In the genomic region with DNA sequence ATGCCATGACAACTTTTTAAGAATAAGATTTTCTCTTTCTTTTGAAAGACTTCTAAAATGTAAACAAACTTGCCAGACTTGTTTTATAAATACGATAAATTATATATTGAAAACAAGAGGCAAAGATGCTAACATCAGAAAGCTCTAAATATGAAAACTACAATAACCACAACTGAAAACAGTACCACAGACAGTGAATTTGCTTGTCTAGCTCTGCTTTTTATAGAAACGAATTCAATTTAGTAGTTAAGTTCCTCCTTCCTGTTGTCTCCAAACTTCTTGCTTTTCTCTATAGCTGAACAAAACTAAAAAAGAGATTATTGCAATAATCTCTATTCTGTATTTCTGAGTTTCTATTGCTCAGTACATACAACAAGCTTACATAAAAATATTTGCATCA, we compare ENCODE assay signal across 35 cellular contexts.
"Had no signal": no experiment of that assay in that cellular context is flagged by ENCODE, and none has a peak within 500 bp of the region (broad histone marks: within the 10 kb centered on the region; RNA-seq: fewer than 3 reads in every experiment).

No MANE protein-coding gene starts in this region.

- H2AFZ ChIP-seq: hepatocyte had no signal

- ATAC-seq: activated CD4-positive, CD25-positive, alpha-beta regulatory T cell treated with anti-CD3 and anti-CD28 coated beads, Interleukin-2, amount 50 U/mL, for 24 hours; activated CD8-positive, alpha-beta T cell treated with anti-CD3 and anti-CD28 coated beads for 36 hours; activated T-cell treated with anti-CD3 and anti-CD28 coated beads, Interleukin-2, amount 50 U/mL, for 4 hours; activated T-helper 17 cell treated with anti-CD3 and anti-CD28 coated beads, Interleukin-2, amount 50 U/mL, for 72 hours; effector memory CD8-positive, alpha-beta T cell; foreskin keratinocyte; gastrocnemius medialis; heart right ventricle had no signal

- H3K4me1 Mint-ChIP-seq: activated T-helper 17 cell treated with anti-CD3 and anti-CD28 coated beads, Interleukin-2, amount 50 U/mL, for 72 hours had no signal

- H3K9me3 ChIP-seq: esophagus muscularis mucosa, gastrocnemius medialis, heart right ventricle had no signal

- H3K27me3 ChIP-seq: brain microvascular endothelial cell, esophagus muscularis mucosa, foreskin keratinocyte, gastrocnemius medialis, heart right ventricle, hepatocyte had no signal

- H3K79me2 ChIP-seq: hepatocyte had no signal

- H3K27ac ChIP-seq: brain microvascular endothelial cell, esophagus muscularis mucosa, foreskin keratinocyte, gastrocnemius medialis, heart right ventricle, hepatocyte, WERI-Rb-1 had no signal

- H3K4me3 Mint-ChIP-seq: activated B cell treated with CpG ODN at 0.5 μM for 24 hours; activated CD8-positive, alpha-beta T cell treated with anti-CD3 and anti-CD28 coated beads for 36 hours; activated naive CD8-positive, alpha-beta T cell; activated T-cell treated with anti-CD3 and anti-CD28 coated beads, Interleukin-2, amount 50 U/mL, for 4 hours; activated T-helper 17 cell treated with anti-CD3 and anti-CD28 coated beads, Interleukin-2, amount 50 U/mL, for 72 hours; central memory CD8-positive, alpha-beta T cell; effector memory CD8-positive, alpha-beta T cell; T-helper 2 cell treated with Interferon-gamma antibody and Interleukin-4, amounts not matched to agents 5 μg/mL and 100 μg/mL, for 36 hours had no signal

- H3K9me3 Mint-ChIP-seq: activated B cell treated with CpG ODN at 0.5 μM for 24 hours; activated CD8-positive, alpha-beta T cell treated with anti-CD3 and anti-CD28 coated beads for 36 hours; activated T-cell treated with anti-CD3 and anti-CD28 coated beads, Interleukin-2, amount 50 U/mL, for 4 hours; activated T-helper 17 cell treated with anti-CD3 and anti-CD28 coated beads, Interleukin-2, amount 50 U/mL, for 72 hours; central memory CD8-positive, alpha-beta T cell; effector memory CD8-positive, alpha-beta T cell; T-helper 2 cell treated with Interferon-gamma antibody and Interleukin-4, amounts not matched to agents 5 μg/mL and 100 μg/mL, for 36 hours had no signal

- H3K27ac Mint-ChIP-seq: activated B cell treated with CpG ODN at 0.5 μM for 24 hours; activated CD8-positive, alpha-beta T cell treated with anti-CD3 and anti-CD28 coated beads for 36 hours; activated naive CD8-positive, alpha-beta T cell; activated T-helper 17 cell treated with anti-CD3 and anti-CD28 coated beads, Interleukin-2, amount 50 U/mL, for 72 hours; effector memory CD8-positive, alpha-beta T cell; T-helper 2 cell treated with Interferon-gamma antibody and Interleukin-4, amounts not matched to agents 5 μg/mL and 100 μg/mL, for 36 hours had no signal

- H3K4me3 ChIP-seq: esophagus muscularis mucosa, gastrocnemius medialis, heart right ventricle, hepatocyte had no signal

- DNase-seq: activated B cell treated with CpG ODN at 0.5 μM for 24 hours; activated CD4-positive, alpha-beta T cell treated with anti-CD3 and anti-CD28 coated beads for 48 hours; activated CD4-positive, alpha-beta T cell treated with anti-CD3 and anti-CD28 coated beads, Interleukin-2, amount 50 U/mL, for 1 hour; activated CD4-positive, alpha-beta T cell treated with anti-CD3 and anti-CD28 coated beads, Interleukin-2, amount 50 U/mL, for 48 hours; activated CD8-positive, alpha-beta memory T cell treated with anti-CD3 and anti-CD28 coated beads for 24 hours; activated CD8-positive, alpha-beta T cell treated with anti-CD3 and anti-CD28 coated beads for 36 hours; activated effector memory CD4-positive, alpha-beta T cell treated with Interleukin-2 at 50 U/mL for 16 hours; activated gamma-delta T cell treated with Interleukin-2 at 50 U/mL for 16 hours; activated naive CD4-positive, alpha-beta T cell treated with anti-CD3 and anti-CD28 coated beads, Interleukin-2, amount 50 U/mL, for 16 hours; activated naive CD4-positive, alpha-beta T cell treated with Interleukin-2 at 50 U/mL for 16 hours; activated T-cell treated with anti-CD3 and anti-CD28 coated beads, Interleukin-2, amount 50 U/mL, for 4 hours; amniotic stem cell; anterior cingulate cortex; brain microvascular endothelial cell; cortex of kidney; dermis blood vessel endothelial cell; effector CD4-positive, alpha-beta T cell; effector memory CD8-positive, alpha-beta T cell; erythroblast; foreskin keratinocyte; gastrocnemius medialis; glutamatergic neuron; heart right ventricle; T1000; WERI-Rb-1 had no signal

- H3K4me2 ChIP-seq: hepatocyte had no signal

- H3K27me3 Mint-ChIP-seq: activated CD8-positive, alpha-beta T cell treated with anti-CD3 and anti-CD28 coated beads for 36 hours had no signal

- FAIRE-seq: astrocyte, bronchial epithelial cell, colon had no signal

- H3K36me3 ChIP-seq: brain microvascular endothelial cell, esophagus muscularis mucosa, gastrocnemius medialis, heart right ventricle, WERI-Rb-1 had no signal

- H3K4me1 ChIP-seq: esophagus muscularis mucosa, foreskin keratinocyte, gastrocnemius medialis, heart right ventricle had no signal
